8 cellular contexts compared by ENCODE assay signal in genomic region chrX:15737188-15737956, GRCh38. TPM values are rescaled to one million over a fixed set of nuclear protein-coding genes. Genes with fewer than 3 reads are reported as not detected.
DNase-seq lines count a peak whose midpoint lies in the region; ATAC-seq and TF ChIP-seq lines count a peak whose summit lies in the region.

No MANE protein-coding gene starts in this region.

- CTCF ChIA-PET in CD8-positive, alpha-beta T cell (lab: Charles Lee) = interaction anchor here (1.0 to 4.1 kb wide), 5 partner anchors 13 to 53 kb away, joined by 3 to 30 read pairs (median 3); partner anchors contain the start of gene ZRSR2
- CTCF ChIA-PET in naive thymus-derived CD4-positive, alpha-beta T cell (lab: Charles Lee) = interaction anchor here (1.3 to 1.5 kb wide), 3 partner anchors 10 to 21 kb away, joined by 6 to 15 read pairs (median 9); no protein-coding TSS in a partner anchor

- no peak for TF ChIP-seq CTCF in CD8-positive, alpha-beta T cell (IDR thresholded peaks at IDR 0.05)
- TF ChIP-seq CTCF in HL-60 (IDR thresholded peaks at IDR 0.05; ENCODE audit: insufficient read depth, low read length) (no peak), breast epithelium (IDR thresholded peaks at IDR 0.05) (no peak)

- no peak for ATAC-seq in CD8-positive, alpha-beta T cell
- ATAC-seq in naive thymus-derived CD4-positive, alpha-beta T cell = no peak
- ATAC-seq in HG03571 (IDR thresholded peaks at IDR 0.05; ENCODE audit: unreplicated experiment) (no peak), GM19351 (IDR thresholded peaks at IDR 0.05; ENCODE audit: unreplicated experiment) (no peak)

- DNase-seq in CD8-positive, alpha-beta T cell = no peak
- DNase-seq in HL-60 (ENCODE audit: low read depth in 1 of 2, low spot score in 1 of 2) (no peak), breast epithelium (ENCODE audit: low spot score in 2 of 2) (no peak), MV-4-11 (lab: John Stamatoyannopoulos, UW) (no peak)
- no peak for DNase-seq in naive thymus-derived CD4-positive, alpha-beta T cell
- DNase-seq in stimulated activated naive CD4-positive, alpha-beta T cell (lab: John Stamatoyannopoulos, UW) = no peak

- no peak for TF ChIP-seq POLR2A in breast epithelium (IDR thresholded peaks at IDR 0.05)

- no peaks in the 10 kb centered on the region for H3K27me3 Mint-ChIP-seq in CD8-positive, alpha-beta T cell (ENCODE audit: low read depth)
- H3K27me3 Mint-ChIP-seq in naive thymus-derived CD4-positive, alpha-beta T cell = peaks cover 0 to 2% (median 0%) of the 10 kb centered on the region in 5 donors

- H3K27ac Mint-ChIP-seq in CD8-positive, alpha-beta T cell = peak overlapping the region; percentile 92
- H3K27ac Mint-ChIP-seq in naive thymus-derived CD4-positive, alpha-beta T cell = peak overlapping the region; percentile 71 to 95 (median 91)

- H3K27me3 ChIP-seq in CD8-positive, alpha-beta T cell (ENCODE audit: insufficient read depth, low read length) = no peaks in the 10 kb centered on the region
- H3K27me3 ChIP-seq in HL-60 (ENCODE audit: insufficient read depth, poor library complexity, severe bottlenecking) = peaks cover 3% of the 10 kb centered on the region
- no peaks in the 10 kb centered on the region for H3K27me3 ChIP-seq in breast epithelium
- H3K27me3 ChIP-seq in naive thymus-derived CD4-positive, alpha-beta T cell (ENCODE audit: control insufficient read depth in 2 of 2, insufficient read depth in 2 of 2, low read length in 2 of 2) = no peaks in the 10 kb centered on the region

- H3K27ac ChIP-seq in CD8-positive, alpha-beta T cell (ENCODE audit: low read depth, low read length) = peak overlapping the region; percentile 30
- no peak overlapping the region for H3K27ac ChIP-seq in HL-60 (replicated peaks)
- H3K27ac ChIP-seq in breast epithelium = peak overlapping the region; percentile 8 to 71
- H3K27ac ChIP-seq in naive thymus-derived CD4-positive, alpha-beta T cell (ENCODE audit: low read depth, low read length) = peak overlapping the region; percentile 72

- H3K4me1 Mint-ChIP-seq in CD8-positive, alpha-beta T cell (ENCODE audit: low read depth) = peaks cover 37% of the 10 kb centered on the region
- H3K4me1 Mint-ChIP-seq in naive thymus-derived CD4-positive, alpha-beta T cell = peaks cover 15 to 60% (median 43%) of the 10 kb centered on the region in 7 donors

- H3K9me3 Mint-ChIP-seq in CD8-positive, alpha-beta T cell = no peaks in the 10 kb centered on the region
- H3K9me3 Mint-ChIP-seq in naive thymus-derived CD4-positive, alpha-beta T cell = no peaks in the 10 kb centered on the region

- peaks cover 15% of the 10 kb centered on the region for H3K36me3 Mint-ChIP-seq in CD8-positive, alpha-beta T cell
- H3K36me3 Mint-ChIP-seq in naive thymus-derived CD4-positive, alpha-beta T cell = peaks cover 5 to 15% (median 7%) of the 10 kb centered on the region in 5 donors

- H3K36me3 ChIP-seq in CD8-positive, alpha-beta T cell (ENCODE audit: insufficient read depth, low read length) = no peaks in the 10 kb centered on the region
- H3K36me3 ChIP-seq in breast epithelium = no peaks in the 10 kb centered on the region
- peaks cover 0 to 3% (median 0%) of the 10 kb centered on the region in 3 experiments for H3K36me3 ChIP-seq in naive thymus-derived CD4-positive, alpha-beta T cell (ENCODE audit: control insufficient read depth in 2 of 3, insufficient read depth in 3 of 3, low read length in 3 of 3)

- no peaks in the 10 kb centered on the region for H3K9me3 ChIP-seq in CD8-positive, alpha-beta T cell (ENCODE audit: low read length)
- H3K9me3 ChIP-seq in breast epithelium = no peaks in the 10 kb centered on the region
- no peaks in the 10 kb centered on the region for H3K9me3 ChIP-seq in naive thymus-derived CD4-positive, alpha-beta T cell (ENCODE audit: control insufficient read depth in 2 of 3, low read length in 3 of 3)

- peak overlapping the region; percentile 84 for H3K4me3 ChIP-seq in CD8-positive, alpha-beta T cell (ENCODE audit: low read depth, low read length)
- H3K4me3 ChIP-seq in HL-60 (replicated peaks; ENCODE audit: insufficient read depth, low read length) (peak overlapping the region; percentile 40), breast epithelium (peak overlapping the region; percentile 13 to 67 (median 55))
- H3K4me3 ChIP-seq in naive thymus-derived CD4-positive, alpha-beta T cell (ENCODE audit: low read length) = peak overlapping the region; percentile 51

- intact Hi-C loops in CD8-positive, alpha-beta T cell (cut with DNase I, micrococcal nuclease) = no loop called here
- intact Hi-C loops in breast epithelium (cut with DNase I; ENCODE audit: low total_unique reads) = no loop called here
- intact Hi-C loops in naive thymus-derived CD4-positive, alpha-beta T cell (cut with micrococcal nuclease) = loop anchor here (2.0 to 10.0 kb wide), 6 partner anchors 403 to 2003 kb away; partner anchors contain the start of genes CTPS2 (in 1 of the 2), OFD1 (in 1 of the 2), PIGA (in 1 of the 2) and REPS2 (in 1 of the 2)

- POLR2A ChIA-PET in CD8-positive, alpha-beta T cell (lab: Charles Lee) = interaction anchor here (0.6 to 1.9 kb wide), 8 partner anchors 12 to 118 kb away, joined by 3 to 22 read pairs (median 9); partner anchors contain the start of genes AP1S2 and ZRSR2
- POLR2A ChIA-PET in naive thymus-derived CD4-positive, alpha-beta T cell (lab: Charles Lee) = interaction anchor here (0.6 to 4.9 kb wide), 8 partner anchors 14 to 982 kb away, joined by 3 to 162 read pairs (median 10); partner anchors contain the start of genes AP1S2, SYAP1 and ZRSR2

- peaks cover 23% of the 10 kb centered on the region for H3K4me1 ChIP-seq in CD8-positive, alpha-beta T cell (ENCODE audit: insufficient read depth, low read length)
- no peaks in the 10 kb centered on the region for H3K4me1 ChIP-seq in breast epithelium
- peaks cover 15 to 16% of the 10 kb centered on the region in 2 donors for H3K4me1 ChIP-seq in naive thymus-derived CD4-positive, alpha-beta T cell (ENCODE audit: control insufficient read depth in 2 of 2, insufficient read depth in 2 of 2, low read length in 2 of 2)

- peak overlapping the region; percentile 94 for H3K4me3 Mint-ChIP-seq in CD8-positive, alpha-beta T cell
- peak overlapping the region; percentile 89 to 99 (median 94) for H3K4me3 Mint-ChIP-seq in naive thymus-derived CD4-positive, alpha-beta T cell

RNA-seq across cellular contexts. Expression of gene CA5B, which starts 0.7 kb away (rescaled TPM):
- total RNA-seq in CD8-positive, alpha-beta T cell = 10 to 100 TPM; 33.9 to 35.2 TPM
- total RNA-seq in breast epithelium = 10 to 100 TPM; 16.1 to 23.0 (median 22.0) TPM
- 10 to 100 TPM; 16.4 to 64.6 (median 39.5) TPM for total RNA-seq in naive thymus-derived CD4-positive, alpha-beta T cell
- 10 to 100 TPM; 55.8 to 63.5 TPM for polyA plus RNA-seq in naive thymus-derived CD4-positive, alpha-beta T cell

RNA-seq across cellular contexts. Expression of gene ZRSR2, which starts 52.9 kb away (rescaled TPM):
- total RNA-seq in CD8-positive, alpha-beta T cell = 10 to 100 TPM; 21.1 to 21.2 TPM
- total RNA-seq in breast epithelium = 1 to 10 TPM; 8.9 to 9.8 (median 9.8) TPM
- 10 to 100 TPM; 20.8 to 31.7 (median 25.4) TPM for total RNA-seq in naive thymus-derived CD4-positive, alpha-beta T cell
- 10 to 100 TPM; 24.7 to 46.0 TPM for polyA plus RNA-seq in naive thymus-derived CD4-positive, alpha-beta T cell

Comparison
In these comparisons a context has a peak if more than half of its experiments do, and no peak if none do; other contexts are left out.
1. intact Hi-C loops: an anchor here in naive thymus-derived CD4-positive, alpha-beta T cell (2.0 to 10.0 kb wide); none called in CD8-positive, alpha-beta T cell and breast epithelium.